ENCODE assay signal across 17 cellular contexts in genomic region chr9:81683214-81683613, GRCh38. TPM values are rescaled to one million over a fixed set of nuclear protein-coding genes. Genes with fewer than 3 reads are reported as not detected.
A peak's percentile ranks its signal among the peaks of the same experiment; 100 is the strongest.
DNase-seq lines count a peak whose midpoint lies in the region; ATAC-seq and TF ChIP-seq lines count a peak whose summit lies in the region.
"Had no signal": no experiment of that assay in that cellular context is flagged by ENCODE, and none has a peak within 500 bp of the region (broad histone marks: within the 10 kb centered on the region; RNA-seq: fewer than 3 reads in every experiment).

No MANE protein-coding gene starts in this region.

- in situ Hi-C loops in G401 (cut with HindIII; ENCODE audit: low sequenced_read_pairs) = no loop called here

- H3K27me3 ChIP-seq in BLaER1 (no peaks in the 10 kb centered on the region), endodermal cell (ENCODE audit: control insufficient read depth, insufficient read depth, low read length, poor library complexity, severe bottlenecking) (peaks cover 28% of the 10 kb centered on the region), prostate gland (replicated peaks; ENCODE audit: insufficient read depth) (no peaks in the 10 kb centered on the region)

- no peaks in the 10 kb centered on the region for H3K9me3 ChIP-seq in BLaER1
- H3K9me3 ChIP-seq in endodermal cell (ENCODE audit: control insufficient read depth, low read length) = no peaks in the 10 kb centered on the region
- no peaks in the 10 kb centered on the region for H3K9me3 ChIP-seq in prostate gland

- peaks cover 4% of the 10 kb centered on the region for H3K27me3 Mint-ChIP-seq in endodermal cell (ENCODE audit: insufficient read depth)

- H3K36me3 ChIP-seq in BLaER1 = peaks cover 49% of the 10 kb centered on the region
- H3K36me3 ChIP-seq in endodermal cell (ENCODE audit: control insufficient read depth, insufficient read depth, low read length) = peaks cover 77% of the 10 kb centered on the region
- no peaks in the 10 kb centered on the region for H3K36me3 ChIP-seq in prostate gland

- H3K4me1 Mint-ChIP-seq in endodermal cell = peaks cover 26% of the 10 kb centered on the region

- H3K4me3 Mint-ChIP-seq in endodermal cell = no peak overlapping the region
- H3K4me3 Mint-ChIP-seq: activated CD4-positive, alpha-beta T cell treated with anti-CD3 and anti-CD28 coated beads for 36 hours; dendritic cell treated with granulocyte-macrophage colony-stimulating factor and Interleukin-4, amounts not matched to agents 40 ng/mL and 50 ng/mL, for 4 days; mesothelial cell of epicardium had no signal

- ATAC-seq in GM21526 (IDR thresholded peaks at IDR 0.05; ENCODE audit: low FRiP score, unreplicated experiment) = no peak
- no peak for ATAC-seq in HG02798 (IDR thresholded peaks at IDR 0.05; ENCODE audit: poor library complexity, unreplicated experiment)
- ATAC-seq: activated CD4-positive, alpha-beta T cell treated with anti-CD3 and anti-CD28 coated beads for 36 hours; activated naive CD4-positive, alpha-beta T cell treated with anti-CD3 and anti-CD28 coated beads, Interleukin-2, amount 50 U/mL, for 72 hours had no signal

- DNase-seq in NCI-H1436 treated with DMSO at 0.1 percent for 48 hours (lab: John Stamatoyannopoulos, UW) (peak; percentile 71), endodermal cell (no peak), retina (peak; percentile 81), G401 (ENCODE audit: low spot score) (no peak), prostate gland (ENCODE audit: low spot score) (no peak)
- DNase-seq: activated CD4-positive, alpha-beta T cell treated with anti-CD3 and anti-CD28 coated beads for 36 hours; GOT3; NCI-H146; NCI-H446; nephron progenitor cell; stimulated activated CD4-positive, alpha-beta T cell treated with anti-CD3 and anti-CD28 coated beads, Interleukin-4, amount 100 ng/mL, for 4 hours had no signal

- H3K9me3 Mint-ChIP-seq in endodermal cell = no peaks in the 10 kb centered on the region
- H3K9me3 Mint-ChIP-seq: activated naive CD4-positive, alpha-beta T cell treated with anti-CD3 and anti-CD28 coated beads, Interleukin-2, amount 50 U/mL, for 72 hours; dendritic cell treated with granulocyte-macrophage colony-stimulating factor and Interleukin-4, amounts not matched to agents 40 ng/mL and 50 ng/mL, for 4 days; mesothelial cell of epicardium; nephron progenitor cell had no signal

- H3K36me3 Mint-ChIP-seq in endodermal cell (ENCODE audit: low read depth) = peaks cover 15% of the 10 kb centered on the region
- H3K36me3 Mint-ChIP-seq: activated naive CD4-positive, alpha-beta T cell treated with anti-CD3 and anti-CD28 coated beads, Interleukin-2, amount 50 U/mL, for 72 hours had no signal

- H3K27ac ChIP-seq in BLaER1 (no peak overlapping the region), endodermal cell (ENCODE audit: low read depth, low read length) (peak overlapping the region; percentile 78), prostate gland (no peak overlapping the region)

- no peak overlapping the region; the same call in 1 of the 2 replicates for H3K4me3 ChIP-seq in BLaER1
- peak overlapping the region; percentile 98 for H3K4me3 ChIP-seq in endodermal cell (ENCODE audit: low read length)
- H3K4me3 ChIP-seq in prostate gland = no peak overlapping the region

- H3K4me1 ChIP-seq in BLaER1 (peaks cover 68% of the 10 kb centered on the region), endodermal cell (ENCODE audit: control insufficient read depth, insufficient read depth, low read length) (peaks cover 21% of the 10 kb centered on the region), prostate gland (replicated peaks) (no peaks in the 10 kb centered on the region)

- intact Hi-C loops in prostate gland (cut with DNase I) = loop anchor here (10.0 kb wide), 4 partner anchors 158 to 922 kb away; no protein-coding TSS in a partner anchor

- peak overlapping the region; percentile 93 for H3K4me2 ChIP-seq in BLaER1

- 91 to 93% methylated on average over 1 to 3 of the region's 3 CpGs for WGBS in endodermal cell (ENCODE audit: insufficient coverage in 1 of 2, insufficient read length in 1 of 2), 2 experiments
- WGBS in prostate gland = 66% methylated on average over 3 of the region's 3 CpGs

- H3K27ac Mint-ChIP-seq in endodermal cell = no peak overlapping the region
- H3K27ac Mint-ChIP-seq: activated CD4-positive, alpha-beta T cell treated with anti-CD3 and anti-CD28 coated beads for 36 hours; activated naive CD4-positive, alpha-beta T cell treated with anti-CD3 and anti-CD28 coated beads, Interleukin-2, amount 50 U/mL, for 72 hours; dendritic cell treated with granulocyte-macrophage colony-stimulating factor and Interleukin-4, amounts not matched to agents 40 ng/mL and 50 ng/mL, for 4 days; mesothelial cell of epicardium; nephron progenitor cell had no signal

- no peak for TF ChIP-seq POLR2A in prostate gland (IDR thresholded peaks at IDR 0.05)

- peaks cover 87% of the 10 kb centered on the region for H4K20me1 ChIP-seq in BLaER1

- H3K9ac ChIP-seq in BLaER1 (no peak overlapping the region), endodermal cell (ENCODE audit: extremely low read depth, low read length, poor library complexity, severe bottlenecking) (no peak overlapping the region)

- TF ChIP-seq CTCF in endodermal cell (conservative IDR thresholded peaks at IDR 0.05) (no peak), prostate gland (IDR thresholded peaks at IDR 0.05) (no peak)

RNA-seq across cellular contexts. Expression of gene TLE1, which starts 6.1 kb away (rescaled TPM):
- total RNA-seq in endodermal cell (10 to 100 TPM; 49.7 to 73.5 TPM), prostate gland (10 to 100 TPM; 61.0 to 89.5 TPM)
- 133 TPM for polyA plus RNA-seq in endodermal cell (2013, experiment 1 of 2)
- 117 TPM for polyA plus RNA-seq in endodermal cell (2013, experiment 2 of 2)
- total RNA-seq in G401 (2014; rRNA removed; shearing (Covaris generic)) = 9.0 and 13.6 TPM in 2 replicates

Comparison
In these comparisons a context has a peak if more than half of its experiments do, and no peak if none do; other contexts are left out.
1. DNase-seq: peak in NCI-H1436 treated with DMSO at 0.1 percent for 48 hours (single experiment) and retina (single experiment); none in endodermal cell (single experiment), G401 (single experiment) and prostate gland (single experiment).